Comparison of ENCODE assay signal across 8 cellular contexts in genomic region chr1:174022976-174023277, GRCh38. TPM values are rescaled to one million over a fixed set of nuclear protein-coding genes. Genes with fewer than 3 reads are reported as not detected.
DNase-seq lines count a peak whose midpoint lies in the region; ATAC-seq, FAIRE-seq and TF ChIP-seq lines count a peak whose summit lies in the region.

No MANE protein-coding gene starts in this region.

- H3K4me3 ChIP-seq in GM12865 (ENCODE audit: low read depth, low read length) = peak overlapping the region; percentile 88
- peak overlapping the region; percentile 80 for H3K4me3 ChIP-seq in SU-DHL-6 (ENCODE audit: insufficient read depth, low read length, poor library complexity, severe bottlenecking)
- peak overlapping the region; percentile 86 for H3K4me3 ChIP-seq in fibroblast of pulmonary artery (replicated peaks; ENCODE audit: low read depth, low read length)
- H3K4me3 ChIP-seq in gastrocnemius medialis = peak overlapping the region; percentile 73 to 88 (median 82)

- no peaks in the 10 kb centered on the region for H3K9me2 ChIP-seq in SU-DHL-6 (replicated peaks; ENCODE audit: insufficient read depth, low read length)

- H3K79me2 ChIP-seq in SU-DHL-6 (ENCODE audit: insufficient read depth, low read length) = peaks cover 40% of the 10 kb centered on the region

- in situ Hi-C loops in gastrocnemius medialis (cut with MboI; ENCODE audit: low sequenced_read_pairs in 4 of 4) = no loop called here

- H3K27ac ChIP-seq in SU-DHL-6 (ENCODE audit: low read depth, low read length) = no peak overlapping the region
- H3K27ac ChIP-seq in gastrocnemius medialis = peak overlapping the region; percentile 94 to 98 (median 95)

- intact Hi-C loops in gastrocnemius medialis (cut with DNase I; ENCODE audit: low total_unique reads) = loop anchor here (1.0 to 10.0 kb wide), 7 partner anchors 136 to 972 kb away; partner anchors contain the start of genes CACYBP, CENPL, DARS2 and GAS5

- no peak for TF ChIP-seq CTCF in GM12865 (IDR thresholded peaks at IDR 0.05; ENCODE audit: insufficient read depth, low read depth, low read length, missing control alignments)
- TF ChIP-seq CTCF in SU-DHL-6 (IDR thresholded peaks at IDR 0.05; ENCODE audit: insufficient read depth, low read length, poor library complexity, severe bottlenecking) = no peak
- TF ChIP-seq CTCF in fibroblast of pulmonary artery (IDR thresholded peaks at IDR 0.05; ENCODE audit: low read length, missing control alignments) = no peak
- TF ChIP-seq CTCF in gastrocnemius medialis (IDR thresholded peaks at IDR 0.05 in 4 of 5, conservative IDR thresholded peaks at IDR 0.05 in 1 of 5) = no peak
- no peak for TF ChIP-seq CTCF in D721Med (IDR thresholded peaks at IDR 0.05; ENCODE audit: insufficient read depth, missing control alignments)

- H3K36me3 ChIP-seq in SU-DHL-6 (ENCODE audit: low read length) (peaks cover 6% of the 10 kb centered on the region; the same call in 1 of the 2 replicates), gastrocnemius medialis (no peaks in the 10 kb centered on the region)

- H3K27me3 ChIP-seq in SU-DHL-6 (ENCODE audit: low read length) = no peaks in the 10 kb centered on the region
- no peaks in the 10 kb centered on the region for H3K27me3 ChIP-seq in gastrocnemius medialis

- DNase-seq in GM12865 (ENCODE audit: low read depth) (no peak), fibroblast of pulmonary artery (ENCODE audit: low read depth) (no peak), gastrocnemius medialis (no peak), D721Med (ENCODE audit: insufficient read length, low spot score) (no peak), medulla oblongata (ENCODE audit: extremely low spot score) (no peak), HK-2 (ENCODE audit: unreplicated experiment) (no peak)

- peak overlapping the region; percentile 76 for H3K4me2 ChIP-seq in SU-DHL-6 (ENCODE audit: low read depth, low read length, poor library complexity, severe bottlenecking)

- peaks cover 13% of the 10 kb centered on the region for H4K20me1 ChIP-seq in SU-DHL-6 (ENCODE audit: low read depth, low read length)

- no peak for FAIRE-seq in D721Med (lab: Jason Lieb, UNC)

- H3K9me3 ChIP-seq in SU-DHL-6 (ENCODE audit: insufficient read depth, low read length) (no peaks in the 10 kb centered on the region), gastrocnemius medialis (no peaks in the 10 kb centered on the region)

- peak overlapping the region; percentile 92 for H3K9ac ChIP-seq in SU-DHL-6 (ENCODE audit: low read length)

- ATAC-seq in gastrocnemius medialis (no peak), HG02870 (IDR thresholded peaks at IDR 0.05; ENCODE audit: unreplicated experiment) (no peak)

- peak overlapping the region; percentile 98 for H2AFZ ChIP-seq in SU-DHL-6 (ENCODE audit: low read depth, low read length, severe bottlenecking)

- H3F3A ChIP-seq in SU-DHL-6 (ENCODE audit: insufficient read depth) = peaks cover 3% of the 10 kb centered on the region; the same call in 1 of the 2 replicates

- peaks cover 25 to 38% of the 10 kb centered on the region in 2 donors for H3K4me1 ChIP-seq in gastrocnemius medialis

- no peak for TF ChIP-seq POLR2A in gastrocnemius medialis (IDR thresholded peaks at IDR 0.05)

RNA-seq across cellular contexts. Expression of gene RC3H1, which starts 0.8 kb away (rescaled TPM):
- 10 to 100 TPM; 17.6 to 88.9 (median 37.8) TPM for total RNA-seq in gastrocnemius medialis
